Comparison of ENCODE assay signal across 8 cellular contexts in the genomic region with DNA sequence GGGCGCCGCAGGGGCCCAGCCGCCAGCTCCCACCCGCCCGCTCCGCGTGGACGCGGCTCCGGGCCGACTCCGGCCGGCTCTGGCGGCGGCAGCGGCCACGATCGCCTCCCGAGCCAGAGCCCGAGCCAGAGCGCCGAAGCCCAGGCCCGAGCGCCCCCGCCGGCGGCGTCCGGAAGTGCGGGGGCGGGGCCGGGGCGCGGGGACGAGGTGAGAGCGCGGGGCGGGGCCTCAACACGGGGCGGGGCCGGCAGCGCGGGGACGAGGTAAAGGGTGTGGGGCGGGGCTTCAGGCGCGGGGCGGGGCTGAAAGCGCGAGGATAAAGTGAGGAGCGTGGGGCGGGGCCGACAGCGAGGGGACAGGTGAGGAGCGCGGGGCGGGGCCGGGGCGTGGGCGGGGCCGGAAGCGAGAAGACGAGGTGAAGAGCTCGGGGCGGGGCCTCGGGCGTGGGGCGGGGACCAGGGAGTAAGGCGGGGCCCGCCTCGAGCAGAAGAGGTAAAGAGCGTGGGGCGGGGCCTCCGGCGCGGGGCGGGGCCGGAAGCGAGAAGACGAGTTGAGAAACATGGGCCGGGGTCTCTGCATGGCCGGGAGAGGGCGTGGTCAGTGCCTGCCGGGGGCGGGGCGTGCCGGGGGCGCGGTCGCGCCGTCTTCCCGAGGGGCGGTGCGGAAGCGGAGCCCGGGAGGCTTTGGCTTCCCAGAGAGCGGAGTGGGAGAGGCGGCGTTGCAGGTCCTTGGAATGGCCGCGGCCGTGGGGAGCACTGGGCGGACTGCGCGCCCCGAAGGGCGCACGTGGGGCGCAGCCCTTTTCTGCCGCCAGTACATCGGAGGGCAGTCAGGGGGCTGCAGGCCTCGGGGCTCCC.
DNase-seq lines count a peak whose midpoint lies in the region; FAIRE-seq and TF ChIP-seq lines count a peak whose summit lies in the region.

A gene with protein sequence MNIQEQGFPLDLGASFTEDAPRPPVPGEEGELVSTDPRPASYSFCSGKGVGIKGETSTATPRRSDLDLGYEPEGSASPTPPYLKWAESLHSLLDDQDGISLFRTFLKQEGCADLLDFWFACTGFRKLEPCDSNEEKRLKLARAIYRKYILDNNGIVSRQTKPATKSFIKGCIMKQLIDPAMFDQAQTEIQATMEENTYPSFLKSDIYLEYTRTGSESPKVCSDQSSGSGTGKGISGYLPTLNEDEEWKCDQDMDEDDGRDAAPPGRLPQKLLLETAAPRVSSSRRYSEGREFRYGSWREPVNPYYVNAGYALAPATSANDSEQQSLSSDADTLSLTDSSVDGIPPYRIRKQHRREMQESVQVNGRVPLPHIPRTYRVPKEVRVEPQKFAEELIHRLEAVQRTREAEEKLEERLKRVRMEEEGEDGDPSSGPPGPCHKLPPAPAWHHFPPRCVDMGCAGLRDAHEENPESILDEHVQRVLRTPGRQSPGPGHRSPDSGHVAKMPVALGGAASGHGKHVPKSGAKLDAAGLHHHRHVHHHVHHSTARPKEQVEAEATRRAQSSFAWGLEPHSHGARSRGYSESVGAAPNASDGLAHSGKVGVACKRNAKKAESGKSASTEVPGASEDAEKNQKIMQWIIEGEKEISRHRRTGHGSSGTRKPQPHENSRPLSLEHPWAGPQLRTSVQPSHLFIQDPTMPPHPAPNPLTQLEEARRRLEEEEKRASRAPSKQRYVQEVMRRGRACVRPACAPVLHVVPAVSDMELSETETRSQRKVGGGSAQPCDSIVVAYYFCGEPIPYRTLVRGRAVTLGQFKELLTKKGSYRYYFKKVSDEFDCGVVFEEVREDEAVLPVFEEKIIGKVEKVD (minus strand): TSS at position 177 of the 857 bp plus-strand sequence. CDS start 5,698 bp downstream, outside the sequence.

- peak within 1 kb of the TSS; percentile 89 for H3K27ac Mint-ChIP-seq in activated naive CD4-positive, alpha-beta T cell treated with anti-CD3 and anti-CD28 coated beads, Interleukin-2, amount 10 ng/mL, durations not matched to agents 7 days and 5 days

- H3K4me1 Mint-ChIP-seq in activated naive CD4-positive, alpha-beta T cell treated with anti-CD3 and anti-CD28 coated beads, Interleukin-2, amount 10 ng/mL, durations not matched to agents 7 days and 5 days: peaks cover 53% of the 10 kb centered on the region

- POLR2A ChIA-PET in HEK293 (lab: Yijun Ruan, JAX): interaction anchor here (0.5 to 1.8 kb wide), 28 partner anchors 9 to 793 kb away, joined by 3 to 31 read pairs (median 5); a partner anchor contains a TSS

- CTCF ChIA-PET in HEK293 (lab: Yijun Ruan, JAX): interaction anchor here (0.7 to 1.8 kb wide), 3 partner anchors 9 to 129 kb away, joined by 3 to 5 read pairs (median 4); a partner anchor contains a TSS
- CTCF ChIA-PET in activated naive CD4-positive, alpha-beta T cell treated with anti-CD3 and anti-CD28 coated beads, Interleukin-2, amount 10 ng/mL, durations not matched to agents 7 days and 5 days (lab: Charles Lee): interaction anchor here (1.1 kb wide), 1 partner anchor 125 kb away, joined by 3 read pairs; no protein-coding TSS in a partner anchor

- peaks cover 8% of the 10 kb centered on the region for H3K36me3 Mint-ChIP-seq in activated naive CD4-positive, alpha-beta T cell treated with anti-CD3 and anti-CD28 coated beads, Interleukin-2, amount 10 ng/mL, durations not matched to agents 7 days and 5 days

- no peak for TF ChIP-seq CTCF in HEK293 (tag by site-specific recombination; IDR thresholded peaks at IDR 0.05)

- H3K27me3 Mint-ChIP-seq in activated naive CD4-positive, alpha-beta T cell treated with anti-CD3 and anti-CD28 coated beads, Interleukin-2, amount 10 ng/mL, durations not matched to agents 7 days and 5 days: peaks cover 4% of the 10 kb centered on the region

- peaks cover 2% of the 10 kb centered on the region; the same call in 1 of the 2 replicates for H3K4me1 ChIP-seq in HEK293 (ENCODE audit: control insufficient read depth, insufficient read depth, low read length)

- DNase-seq in NCI-H1048 (lab: John Stamatoyannopoulos, UW): peak; percentile 87
- DNase-seq in SK-N-MC (ENCODE audit: low read depth, low spot score): peak; percentile 82
- DNase-seq in activated naive CD4-positive, alpha-beta T cell treated with anti-CD3 and anti-CD28 coated beads, Interleukin-2, amount 10 ng/mL, durations not matched to agents 7 days and 5 days: peak; percentile 100
- peak; percentile 96 for DNase-seq in germinal center (ENCODE audit: low spot score)
- DNase-seq in non-pigmented ciliary epithelial cell (ENCODE audit: low read depth): peak; percentile 49
- peak; percentile 45 to 100 (median 90) for DNase-seq in substantia nigra (lab: John Stamatoyannopoulos, UW)

- peak; percentile 8 for FAIRE-seq in G401.6 (lab: Jason Lieb, UNC)

- H3K9me3 Mint-ChIP-seq in activated naive CD4-positive, alpha-beta T cell treated with anti-CD3 and anti-CD28 coated beads, Interleukin-2, amount 10 ng/mL, durations not matched to agents 7 days and 5 days: no peaks in the 10 kb centered on the region

- H3K27ac ChIP-seq in HEK293 (ENCODE audit: extremely low read depth, low read depth, low read length): peak within 1 kb of the TSS; percentile 72; the same call in 1 of the 2 replicates
- no peak within 1 kb of the TSS for H3K27ac ChIP-seq in SK-N-MC
- H3K27ac ChIP-seq in substantia nigra (ENCODE audit: low read depth, low read length, poor library complexity, severe bottlenecking): peak within 1 kb of the TSS; percentile 55

- peak within 1 kb of the TSS; percentile 85 for H3K9ac ChIP-seq in SK-N-MC (ENCODE audit: insufficient read length)

- peak within 1 kb of the TSS; percentile 51 for H3K4me3 ChIP-seq in HEK293 (ENCODE audit: low read depth, low read length)
- peak within 1 kb of the TSS; percentile 84 for H3K4me3 ChIP-seq in SK-N-MC

- H3K4me3 Mint-ChIP-seq in activated naive CD4-positive, alpha-beta T cell treated with anti-CD3 and anti-CD28 coated beads, Interleukin-2, amount 10 ng/mL, durations not matched to agents 7 days and 5 days: peak within 1 kb of the TSS; percentile 93

- H3K9me3 ChIP-seq in HEK293 (ENCODE audit: control insufficient read depth, insufficient read depth, low read depth, low read length) (no peaks in the 10 kb centered on the region), SK-N-MC (ENCODE audit: low read depth, low read length) (no peaks in the 10 kb centered on the region)

- peaks cover 0 to 12% of the 10 kb centered on the region in 2 experiments; a peak in 2 of 3 replicates for H3K36me3 ChIP-seq in HEK293 (ENCODE audit: control insufficient read depth in 2 of 2, insufficient read depth in 1 of 2, low read length in 2 of 2)
- peaks cover 9% of the 10 kb centered on the region for H3K36me3 ChIP-seq in SK-N-MC (ENCODE audit: insufficient read depth, low read length)

TF ChIP-seq in HEK293, 187 proteins besides CTCF, POLR2A, EP300 and RAD21 (continues in another document):
- no peak for TF ChIP-seq ZNF473 (tag by site-specific recombination; IDR thresholded peaks at IDR 0.05)
- TF ChIP-seq ZNF707 (tag by site-specific recombination; IDR thresholded peaks at IDR 0.05): no peak
- no peak for TF ChIP-seq GLI4 (tag by site-specific recombination; IDR thresholded peaks at IDR 0.05)
- peak; percentile 68; the same call in 1 of the 2 replicates for TF ChIP-seq ZBTB20 (tag by site-specific recombination; IDR thresholded peaks at IDR 0.05)
- TF ChIP-seq ZFHX2 (tag by site-specific recombination; conservative IDR thresholded peaks at IDR 0.05): peak; percentile 40; the same call in 1 of the 2 replicates
- TF ChIP-seq ZNF341 (tag by site-specific recombination; IDR thresholded peaks at IDR 0.05; ENCODE audit: low read depth): peak; percentile 96
- TF ChIP-seq GLIS1 (tag by site-specific recombination; IDR thresholded peaks at IDR 0.05): peak; percentile 59
- TF ChIP-seq KLF9 (tag by site-specific recombination; IDR thresholded peaks at IDR 0.05; ENCODE audit: low read depth): peak; percentile 99
- TF ChIP-seq, protein P1, sequence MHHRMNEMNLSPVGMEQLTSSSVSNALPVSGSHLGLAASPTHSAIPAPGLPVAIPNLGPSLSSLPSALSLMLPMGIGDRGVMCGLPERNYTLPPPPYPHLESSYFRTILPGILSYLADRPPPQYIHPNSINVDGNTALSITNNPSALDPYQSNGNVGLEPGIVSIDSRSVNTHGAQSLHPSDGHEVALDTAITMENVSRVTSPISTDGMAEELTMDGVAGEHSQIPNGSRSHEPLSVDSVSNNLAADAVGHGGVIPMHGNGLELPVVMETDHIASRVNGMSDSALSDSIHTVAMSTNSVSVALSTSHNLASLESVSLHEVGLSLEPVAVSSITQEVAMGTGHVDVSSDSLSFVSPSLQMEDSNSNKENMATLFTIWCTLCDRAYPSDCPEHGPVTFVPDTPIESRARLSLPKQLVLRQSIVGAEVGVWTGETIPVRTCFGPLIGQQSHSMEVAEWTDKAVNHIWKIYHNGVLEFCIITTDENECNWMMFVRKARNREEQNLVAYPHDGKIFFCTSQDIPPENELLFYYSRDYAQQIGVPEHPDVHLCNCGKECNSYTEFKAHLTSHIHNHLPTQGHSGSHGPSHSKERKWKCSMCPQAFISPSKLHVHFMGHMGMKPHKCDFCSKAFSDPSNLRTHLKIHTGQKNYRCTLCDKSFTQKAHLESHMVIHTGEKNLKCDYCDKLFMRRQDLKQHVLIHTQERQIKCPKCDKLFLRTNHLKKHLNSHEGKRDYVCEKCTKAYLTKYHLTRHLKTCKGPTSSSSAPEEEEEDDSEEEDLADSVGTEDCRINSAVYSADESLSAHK (tag by site-specific recombination; IDR thresholded peaks at IDR 0.05): no peak
- TF ChIP-seq, protein P2, sequence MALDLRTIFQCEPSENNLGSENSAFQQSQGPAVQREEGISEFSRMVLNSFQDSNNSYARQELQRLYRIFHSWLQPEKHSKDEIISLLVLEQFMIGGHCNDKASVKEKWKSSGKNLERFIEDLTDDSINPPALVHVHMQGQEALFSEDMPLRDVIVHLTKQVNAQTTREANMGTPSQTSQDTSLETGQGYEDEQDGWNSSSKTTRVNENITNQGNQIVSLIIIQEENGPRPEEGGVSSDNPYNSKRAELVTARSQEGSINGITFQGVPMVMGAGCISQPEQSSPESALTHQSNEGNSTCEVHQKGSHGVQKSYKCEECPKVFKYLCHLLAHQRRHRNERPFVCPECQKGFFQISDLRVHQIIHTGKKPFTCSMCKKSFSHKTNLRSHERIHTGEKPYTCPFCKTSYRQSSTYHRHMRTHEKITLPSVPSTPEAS (tag by site-specific recombination; IDR thresholded peaks at IDR 0.05): no peak
- TF ChIP-seq ZNF624 (tag by site-specific recombination; IDR thresholded peaks at IDR 0.05): no peak
- peak; percentile 98 for TF ChIP-seq KLF8 (tag by site-specific recombination; IDR thresholded peaks at IDR 0.05)
- no peak for TF ChIP-seq ZFP3 (tag by site-specific recombination; IDR thresholded peaks at IDR 0.05; ENCODE audit: low read depth)
- TF ChIP-seq TCF7L2 (IDR thresholded peaks at IDR 0.05; ENCODE audit: borderline replicate concordance, low read depth, low read length): no peak
- TF ChIP-seq EGR2 (tag by site-specific recombination; IDR thresholded peaks at IDR 0.05; ENCODE audit: low read depth): peak; percentile 43; the same call in 1 of the 2 replicates

Comparison
In these comparisons a context has a peak if more than half of its experiments do, and no peak if none do; other contexts are left out.
1. DNase-seq: peak in every context shown above with its lines; median percentile 100 in activated naive CD4-positive, alpha-beta T cell treated with anti-CD3 and anti-CD28 coated beads, Interleukin-2, amount 10 ng/mL, durations not matched to agents 7 days and 5 days; 96 in germinal center; 90 in substantia nigra; 87 in NCI-H1048; 82 in SK-N-MC; 49 in non-pigmented ciliary epithelial cell.